25 cellular contexts compared by ENCODE assay signal in genomic region chr7:149097088-149097487, GRCh38. TPM values are rescaled to one million over a fixed set of nuclear protein-coding genes. Genes with fewer than 3 reads are reported as not detected.
DNase-seq lines count a peak whose midpoint lies in the region; ATAC-seq, FAIRE-seq and TF ChIP-seq lines count a peak whose summit lies in the region.
"Had no signal": no experiment of that assay in that cellular context is flagged by ENCODE, and none has a peak within 500 bp of the region (broad histone marks: within the 10 kb centered on the region; RNA-seq: fewer than 3 reads in every experiment).

No MANE protein-coding gene starts in this region.

- H2AK5ac ChIP-seq in mesenchymal stem cell (ENCODE audit: low read length, severe bottlenecking): no peak overlapping the region

- in situ Hi-C loops in HepG2 (cut with HindIII; ENCODE audit: extremely low pct_ligation_motif_present, low pct_unique_long_range_greater_than_20kb) (no loop called here), K562 (cut with MboI) (no loop called here)

- no peak overlapping the region for H3K27ac ChIP-seq in HepG2 (ENCODE audit: extremely low read length, insufficient read depth, low read length)
- no peak overlapping the region for H3K27ac ChIP-seq in right lobe of liver
- no peak overlapping the region for H3K27ac ChIP-seq in K562 (ENCODE audit: extremely low read depth, low read depth, low read length)
- peak overlapping the region; percentile 12 for H3K27ac ChIP-seq in mesenchymal stem cell (ENCODE audit: low read length, poor library complexity, severe bottlenecking)
- H3K27ac ChIP-seq: left lung, prostate gland, WERI-Rb-1 had no signal

- intact Hi-C loops in HepG2 (cut with micrococcal nuclease; ENCODE audit: unreplicated experiment): no loop called here
- intact Hi-C loops in right lobe of liver (cut with DNase I): loop anchor here in 1 of 2 donors (10.0 kb wide), 1 partner anchor 92 kb away; no protein-coding TSS in a partner anchor
- intact Hi-C loops in K562 (cut with micrococcal nuclease): loop anchor here (10.0 kb wide), 1 partner anchor 292 kb away; no protein-coding TSS in a partner anchor

- H3K9me3 ChIP-seq in HepG2 (ENCODE audit: low read length) (no peaks in the 10 kb centered on the region), right lobe of liver (no peaks in the 10 kb centered on the region), K562 (replicated peaks; ENCODE audit: control insufficient read depth, insufficient read depth, low read depth, low read length) (no peaks in the 10 kb centered on the region), mesenchymal stem cell (ENCODE audit: control insufficient read depth, low read length) (no peaks in the 10 kb centered on the region)
- H3K9me3 ChIP-seq: HAP-1, left lung, mucosa of descending colon, prostate gland had no signal

- POLR2A ChIA-PET in HepG2 (lab: Yijun Ruan, JAX) (interaction anchor here (1.1 to 1.4 kb wide), 2 partner anchors 9 to 28 kb away, joined by 3 to 4 read pairs; no protein-coding TSS in a partner anchor), K562 (lab: Yijun Ruan, JAX) (interaction anchor here (0.6 to 1.3 kb wide), 2 partner anchors 13 to 50 kb away, joined by 3 to 4 read pairs; partner anchors contain the start of gene ZNF398)

- no peaks in the 10 kb centered on the region for H4K20me1 ChIP-seq in HepG2 (ENCODE audit: insufficient read depth, low read length)
- H4K20me1 ChIP-seq in K562 (replicated peaks; ENCODE audit: control insufficient read depth, insufficient read depth, low read length): no peaks in the 10 kb centered on the region

- peaks cover 15% of the 10 kb centered on the region; the same call in 1 of the 2 replicates for H3K4me1 ChIP-seq in HepG2 (ENCODE audit: insufficient read depth, low read length)
- no peaks in the 10 kb centered on the region for H3K4me1 ChIP-seq in right lobe of liver
- H3K4me1 ChIP-seq in K562 (replicated peaks in 1 of 2; ENCODE audit: control insufficient read depth in 2 of 2, insufficient read depth in 2 of 2, low read length in 2 of 2): peaks cover 4 to 7% of the 10 kb centered on the region in 2 experiments; a peak in 4 of 5 replicates
- no peaks in the 10 kb centered on the region for H3K4me1 ChIP-seq in mesenchymal stem cell (ENCODE audit: control insufficient read depth, insufficient read depth, low read depth, low read length)
- H3K4me1 ChIP-seq: HAP-1, prostate gland had no signal

- H3K4me3 ChIP-seq in HepG2 (replicated peaks in 1 of 3; ENCODE audit: insufficient read depth in 1 of 3, low read depth in 2 of 3, low read length in 3 of 3) (no peak overlapping the region), right lobe of liver (no peak overlapping the region), K562 (no peak overlapping the region), mesenchymal stem cell (ENCODE audit: insufficient read depth in 1 of 2, low read depth in 1 of 2, low read length in 2 of 2) (no peak overlapping the region)
- H3K4me3 ChIP-seq: HAP-1, left lung, mucosa of descending colon, prostate gland had no signal

- TF ChIP-seq CTCF in HepG2 (CRISPR knock-in tag; IDR thresholded peaks at IDR 0.05): no peak
- no peak for TF ChIP-seq CTCF in right lobe of liver (IDR thresholded peaks at IDR 0.05)
- TF ChIP-seq CTCF in K562 (IDR thresholded peaks at IDR 0.05 in 2 of 3, conservative IDR thresholded peaks at IDR 0.05 in 1 of 3; ENCODE audit: insufficient read depth in 2 of 3, low read depth in 1 of 3, low read length in 3 of 3): no peak

- H2BK12ac ChIP-seq in mesenchymal stem cell (ENCODE audit: low read length in 2 of 2): no peak overlapping the region

- TF ChIP-seq POLR2A in HepG2 (IDR thresholded peaks at IDR 0.05; ENCODE audit: insufficient read depth in 1 of 2, low read depth in 2 of 2, low read length in 2 of 2): no peak
- no peak for TF ChIP-seq POLR2A in right lobe of liver (IDR thresholded peaks at IDR 0.05)
- no peak for TF ChIP-seq POLR2A in K562 (conservative IDR thresholded peaks at IDR 0.05)

- H2BK15ac ChIP-seq in mesenchymal stem cell (ENCODE audit: low read depth, poor library complexity, severe bottlenecking): no peak overlapping the region

- ATAC-seq in HepG2 (peak; percentile 56), right lobe of liver (no peak), K562 (peak; percentile 9; the same call in 1 of the 3 replicates), GM19023 (IDR thresholded peaks at IDR 0.05; ENCODE audit: unreplicated experiment) (no peak), GM19452 (IDR thresholded peaks at IDR 0.05; ENCODE audit: unreplicated experiment) (no peak)
- ATAC-seq: left lung, mucosa of descending colon had no signal

- TF ChIP-seq EP300 in HepG2 (IDR thresholded peaks at IDR 0.05; ENCODE audit: low read depth in 2 of 2, low read length in 2 of 2) (no peak), HepG2 (CRISPR knock-in tag; IDR thresholded peaks at IDR 0.05; ENCODE audit: borderline replicate concordance) (no peak), K562 (IDR thresholded peaks at IDR 0.05; ENCODE audit: low read length) (no peak)

- 0 out of 5 replicates have a peak, but pooled peaks cover 0 to 5% of the 10 kb centered on the region in 2 experiments for H3K27me3 ChIP-seq in HepG2 (ENCODE audit: control insufficient read depth in 1 of 2, insufficient read depth in 2 of 2, low read length in 2 of 2)
- no peaks in the 10 kb centered on the region for H3K27me3 ChIP-seq in right lobe of liver
- H3K27me3 ChIP-seq in K562 (ENCODE audit: control insufficient read depth in 2 of 2, insufficient read depth in 2 of 2, low read length in 2 of 2): peaks cover 11% of the 10 kb centered on the region in 2 experiments; a peak in 3 of 5 replicates
- no peaks in the 10 kb centered on the region for H3K27me3 ChIP-seq in mesenchymal stem cell (ENCODE audit: control insufficient read depth in 1 of 2, insufficient read depth in 1 of 2, low read length in 2 of 2)
- H3K27me3 ChIP-seq: left lung had no signal

- H3K79me1 ChIP-seq in mesenchymal stem cell (replicated peaks; ENCODE audit: low read length, poor library complexity, severe bottlenecking): no peaks in the 10 kb centered on the region

- H3K9ac ChIP-seq in HepG2 (ENCODE audit: insufficient read depth, low read depth, low read length): no peak overlapping the region
- no peak overlapping the region for H3K9ac ChIP-seq in K562 (ENCODE audit: insufficient read depth in 1 of 2, low read depth in 2 of 2, low read length in 2 of 2)
- no peak overlapping the region for H3K9ac ChIP-seq in mesenchymal stem cell (ENCODE audit: low read length)

- no peak overlapping the region for H3K14ac ChIP-seq in mesenchymal stem cell (ENCODE audit: low read length in 2 of 2)

- H3K4me2 ChIP-seq in HepG2 (ENCODE audit: low read depth, low read length): no peak overlapping the region
- no peak overlapping the region for H3K4me2 ChIP-seq in K562 (ENCODE audit: insufficient read depth, low read length)
- H3K4me2 ChIP-seq in mesenchymal stem cell (ENCODE audit: low read length, poor library complexity, severe bottlenecking): no peak overlapping the region

- no peak for DNase-seq in HepG2 (ENCODE audit: low spot score)
- DNase-seq in right lobe of liver: no peak
- DNase-seq in K562 (ENCODE audit: extremely low read depth in 1 of 4, low spot score in 3 of 4): no peak
- DNase-seq in mesenchymal stem cell: no peak
- DNase-seq in DMS 273 (lab: John Stamatoyannopoulos, UW; ENCODE audit: unreplicated experiment): no peak
- DNase-seq in SW 1271 (lab: John Stamatoyannopoulos, UW): no peak
- DNase-seq: activated CD4-positive, alpha-beta T cell treated with anti-CD3 and anti-CD28 coated beads, Interleukin-2, amount 50 U/mL, for 4 hours; activated CD8-positive, alpha-beta memory T cell treated with anti-CD3 and anti-CD28 coated beads, Interleukin-2, amount 50 U/mL, for 48 hours; DMS79; KBM-7; left lung; MM.1S; mucosa of descending colon; NCI-H1436 treated with DMSO at 0.1 percent for 48 hours; NCI-H526; small intestine; stimulated activated CD4-positive, alpha-beta T cell treated with anti-CD3 and anti-CD28 coated beads, Interleukin-4, amount 100 ng/mL, for 1 hour; stimulated activated naive CD4-positive, alpha-beta T cell; WERI-Rb-1 had no signal

- no peak overlapping the region for H3K18ac ChIP-seq in mesenchymal stem cell (ENCODE audit: low read depth in 1 of 2, low read length in 2 of 2)

- 48% methylated on average over 4 of the region's 4 CpGs for WGBS in HepG2 (ENCODE audit: low lambda C conversion rate)
- 55% methylated on average over 2 of the region's 4 CpGs for WGBS in right lobe of liver (ENCODE audit: insufficient coverage, low coverage, low lambda C conversion rate, missing lambda C conversion rate)
- WGBS in K562 (ENCODE audit: insufficient coverage, low coverage, missing lambda C conversion rate): 25% methylated on average over 4 of the region's 4 CpGs
- 70% methylated on average over 4 of the region's 4 CpGs for WGBS in mesenchymal stem cell

- no peak overlapping the region for H3K4ac ChIP-seq in mesenchymal stem cell (ENCODE audit: low read depth in 1 of 2, low read length in 2 of 2)

- no peak overlapping the region for H4K8ac ChIP-seq in mesenchymal stem cell (ENCODE audit: low read length)

- BruUV-seq in HepG2 (replicated peaks; lab: Mats Ljungman, UMichigan) (no TSS peak), K562 (replicated peaks; lab: Mats Ljungman, UMichigan) (no TSS peak)

- H3K79me2 ChIP-seq in HepG2 (ENCODE audit: insufficient read depth, low read length): no peaks in the 10 kb centered on the region
- H3K79me2 ChIP-seq in K562 (ENCODE audit: control insufficient read depth, insufficient read depth, low read length): no peaks in the 10 kb centered on the region

- no peak overlapping the region for H4K91ac ChIP-seq in mesenchymal stem cell (ENCODE audit: low read length)

- H3K9me1 ChIP-seq in K562 (ENCODE audit: control insufficient read depth, insufficient read depth, low read length): no peaks in the 10 kb centered on the region

- CTCF ChIA-PET in HepG2 (lab: Yijun Ruan, JAX; ENCODE audit: low intra/inter-chr PET ratio, low total read pairs): no interaction called here
- CTCF ChIA-PET in K562 (lab: Yijun Ruan, JAX; ENCODE audit: low intra/inter-chr PET ratio): interaction anchor here (0.7 kb wide), 1 partner anchor 25 kb away, joined by 4 read pairs; no protein-coding TSS in a partner anchor

- H2BK5ac ChIP-seq in mesenchymal stem cell (ENCODE audit: low read depth, low read length, poor library complexity, severe bottlenecking): no peak overlapping the region

- no peak overlapping the region for H2AFZ ChIP-seq in HepG2 (ENCODE audit: low read length)
- H2AFZ ChIP-seq in K562 (ENCODE audit: low read depth, low read length): 0 out of 2 replicates have a peak overlapping the region, but pooled peaks have one; percentile 51
- no peak overlapping the region for H2AFZ ChIP-seq in mesenchymal stem cell (ENCODE audit: low read depth, low read length)

- H3K36me3 ChIP-seq in HepG2 (replicated peaks in 1 of 2; ENCODE audit: control insufficient read depth in 1 of 2, insufficient read depth in 2 of 2, low read length in 2 of 2) (no peaks in the 10 kb centered on the region), right lobe of liver (no peaks in the 10 kb centered on the region), K562 (ENCODE audit: control insufficient read depth, insufficient read depth, low read length) (no peaks in the 10 kb centered on the region), mesenchymal stem cell (ENCODE audit: control insufficient read depth in 1 of 2, insufficient read depth in 2 of 2, low read depth in 1 of 2, low read length in 2 of 2) (no peaks in the 10 kb centered on the region)
- H3K36me3 ChIP-seq: HAP-1, left lung, prostate gland, WERI-Rb-1 had no signal

- H3K23ac ChIP-seq in mesenchymal stem cell (ENCODE audit: low read length in 2 of 2): no peak overlapping the region

- FAIRE-seq in HepG2 (lab: Jason Lieb, UNC) (no peak), K562 (lab: Jason Lieb, UNC) (no peak)
- FAIRE-seq: GM12892, RCC 7860, small intestine had no signal

- H2BK120ac ChIP-seq in mesenchymal stem cell (ENCODE audit: low read depth, low read length): no peak overlapping the region

- no peak for TF ChIP-seq RAD21 in HepG2 (CRISPR knock-in tag; IDR thresholded peaks at IDR 0.05)
- TF ChIP-seq RAD21 in K562 (CRISPR knock-in tag; conservative IDR thresholded peaks at IDR 0.05 in 1 of 2, IDR thresholded peaks at IDR 0.05 in 1 of 2): no peak

RNA-seq across cellular contexts. Expression of gene ZNF786, which starts 6.6 kb away (rescaled TPM):
- 4.0 and 4.3 TPM in 2 replicates for total RNA-seq in HepG2 (2016; rRNA removed; fragmentation: Illumina TruSeq; extraction: Trizol)
- 0.79 and 0.81 TPM in 2 replicates for total RNA-seq in HepG2 (2016; cell fraction: cytosol; rRNA removed; fragmentation: Illumina TruSeq; extraction: Trizol; ENCODE audit: low read depth)
- 4.0 and 4.4 TPM in 2 replicates for total RNA-seq in HepG2 (2016; cell fraction: insoluble cytoplasmic fraction; rRNA removed; fragmentation: Illumina TruSeq; extraction: Trizol)
- 2.8 and 3.0 TPM in 2 replicates for total RNA-seq in HepG2 (2016; cell fraction: membrane; rRNA removed; fragmentation: Illumina TruSeq; extraction: Trizol)
- 3.2 and 4.4 TPM in 2 replicates for total RNA-seq in HepG2 (2016; cell fraction: nucleus; rRNA removed; fragmentation: Illumina TruSeq; extraction: Trizol)
- polyA plus RNA-seq in HepG2 (2011; rRNA removed): 2.0 and 2.8 TPM in 2 replicates
- 2.0 and 2.2 TPM in 2 replicates for polyA plus RNA-seq in HepG2 (2011; cell fraction: cytosol; rRNA removed)
- polyA plus RNA-seq in HepG2 (2011; cell fraction: nucleus; rRNA removed): 3.3 and 4.5 TPM in 2 replicates
- 2.0 and 2.5 TPM in 2 replicates for polyA plus RNA-seq in HepG2 (2012)
- polyA plus RNA-seq in HepG2 (2016; cell fraction: cytosol; fragmentation: Illumina TruSeq; extraction: Trizol; ENCODE audit: low read depth): 0.37 and 0.44 TPM in 2 replicates
- 4.1 and 4.2 TPM in 2 replicates for polyA plus RNA-seq in HepG2 (2016; cell fraction: insoluble cytoplasmic fraction; fragmentation: Illumina TruSeq; extraction: Trizol; ENCODE audit: low read depth)
- polyA plus RNA-seq in HepG2 (2016; cell fraction: membrane; fragmentation: Illumina TruSeq; extraction: Trizol; ENCODE audit: low read depth): 1.1 and 1.2 TPM in 2 replicates
- polyA plus RNA-seq in HepG2 (2016; cell fraction: nucleus; fragmentation: Illumina TruSeq; extraction: Trizol; ENCODE audit: insufficient read depth, low read depth): 7.1 and 7.5 TPM in 2 replicates
- 5.7 and 7.5 TPM in 2 replicates for polyA minus RNA-seq in HepG2 (2011; rRNA and poly(A)+ RNA removed; ENCODE audit: low replicate concordance)
- polyA minus RNA-seq in HepG2 (2011; cell fraction: cytosol; rRNA and poly(A)+ RNA removed): 2.5 and 2.9 TPM in 2 replicates
- polyA minus RNA-seq in HepG2 (2011; cell fraction: nucleus; rRNA and poly(A)+ RNA removed): 4.9 and 6.2 TPM in 2 replicates
- total RNA-seq in right lobe of liver: 1 to 10 TPM; 2.0 to 2.7 (median 2.4) TPM
- 6.3 and 10.7 TPM in 2 replicates for total RNA-seq in K562 (2011; cell fraction: chromatin; rRNA removed; ENCODE audit: low replicate concordance)
- total RNA-seq in K562 (2011; cell fraction: nucleolus; rRNA removed): 6.3 and 9.2 TPM in 2 replicates
- total RNA-seq in K562 (2011; cell fraction: nucleoplasm; rRNA removed): 4.2 and 5.9 TPM in 2 replicates
- total RNA-seq in K562 (2014; rRNA removed): 5.4 and 5.6 TPM in 2 replicates
- 1.8 and 2.2 TPM in 2 replicates for total RNA-seq in K562 (2014; rRNA removed; fragmentation: Illumina TruSeq; extraction: Trizol)
- total RNA-seq in K562 (2015; rRNA removed; fragmentation: Illumina TruSeq; extraction: Trizol): 3.6 and 3.9 TPM in 2 replicates
- 4.0 and 4.6 TPM in 2 replicates for total RNA-seq in K562 (2021)
- polyA plus RNA-seq in K562 (2011; rRNA removed): 2.6 and 3.0 TPM in 2 replicates
- 2.4 and 5.0 TPM in 2 replicates for polyA plus RNA-seq in K562 (2011; cell fraction: cytosol; rRNA removed)
- 2.1 and 4.0 TPM in 2 replicates for polyA plus RNA-seq in K562 (2011; cell fraction: nucleus; rRNA removed)
- 2.8 TPM in 2 replicates for polyA plus RNA-seq in K562 (2012)
- polyA plus RNA-seq in K562 (2014; fragmentation: Illumina TruSeq; extraction: Trizol): 2.3 and 2.9 TPM in 2 replicates
- polyA plus RNA-seq in K562 (2014; fragmentation: Nextera tagmentation; extraction: Ambion mirVana): under 1 TPM; 0.31 to 0.49 TPM
- polyA plus RNA-seq in K562 (2014; rRNA removed): 3.1 and 3.2 TPM in 2 replicates
- polyA minus RNA-seq in K562 (2011; rRNA and poly(A)+ RNA removed): 4.5 and 5.3 TPM in 2 replicates
- polyA minus RNA-seq in K562 (2011; cell fraction: cytosol; rRNA and poly(A)+ RNA removed): 4.0 and 4.7 TPM in 2 replicates
- polyA minus RNA-seq in K562 (2011; cell fraction: nucleus; rRNA and poly(A)+ RNA removed): 4.2 and 5.1 TPM in 2 replicates
- polyA plus RNA-seq in mesenchymal stem cell (2013, experiment 1 of 2): 3.4 TPM
- polyA plus RNA-seq in mesenchymal stem cell (2013, experiment 2 of 2): 3.3 TPM

RNA-seq across cellular contexts. Expression of gene ZNF425, which starts 29.0 kb away (rescaled TPM):
- total RNA-seq in HepG2 (2016; rRNA removed; fragmentation: Illumina TruSeq; extraction: Trizol) (0.97 and 1.1 TPM in 2 replicates), right lobe of liver (1 to 10 TPM in 1 of 6 experiments, under 1 TPM in 5; 0.06 to 1.4 (median 0.44) TPM), K562 (2014; rRNA removed) (0.37 and 0.59 TPM in 2 replicates), K562 (2014; rRNA removed; fragmentation: Illumina TruSeq; extraction: Trizol) (0.36 and 0.48 TPM in 2 replicates), K562 (2015; rRNA removed; fragmentation: Illumina TruSeq; extraction: Trizol) (0.80 and 0.87 TPM in 2 replicates), K562 (2021) (0.49 and 0.66 TPM in 2 replicates)
- total RNA-seq in HepG2 (2016; cell fraction: cytosol; rRNA removed; fragmentation: Illumina TruSeq; extraction: Trizol; ENCODE audit: low read depth): 0.09 and 0.61 TPM in 2 replicates
- total RNA-seq in HepG2 (2016; cell fraction: insoluble cytoplasmic fraction; rRNA removed; fragmentation: Illumina TruSeq; extraction: Trizol): 0.82 and 1.1 TPM in 2 replicates
- 0.24 and 0.49 TPM in 2 replicates for total RNA-seq in HepG2 (2016; cell fraction: membrane; rRNA removed; fragmentation: Illumina TruSeq; extraction: Trizol)
- total RNA-seq in HepG2 (2016; cell fraction: nucleus; rRNA removed; fragmentation: Illumina TruSeq; extraction: Trizol): 0.43 and 0.53 TPM in 2 replicates
- polyA plus RNA-seq in HepG2 (2011; rRNA removed) (0.51 and 0.55 TPM in 2 replicates), K562 (2011; rRNA removed) (0.54 and 0.79 TPM in 2 replicates), K562 (2014; fragmentation: Illumina TruSeq; extraction: Trizol) (0.36 and 0.83 TPM in 2 replicates), K562 (2014; fragmentation: Nextera tagmentation; extraction: Ambion mirVana) (under 1 TPM; 0.03 to 0.31 TPM), K562 (2014; rRNA removed) (0.65 and 0.89 TPM in 2 replicates)
- 0.51 and 0.69 TPM in 2 replicates for polyA plus RNA-seq in HepG2 (2011; cell fraction: cytosol; rRNA removed)
- 0.42 and 0.66 TPM in 2 replicates for polyA plus RNA-seq in HepG2 (2011; cell fraction: nucleus; rRNA removed)
- polyA plus RNA-seq in HepG2 (2012): 0.97 and 1.6 TPM in 2 replicates
- polyA plus RNA-seq in HepG2 (2016; cell fraction: cytosol; fragmentation: Illumina TruSeq; extraction: Trizol; ENCODE audit: low read depth): 0.28 TPM in 1 of 2 replicates, not detected in the other
- 0.74 and 1.1 TPM in 2 replicates for polyA plus RNA-seq in HepG2 (2016; cell fraction: insoluble cytoplasmic fraction; fragmentation: Illumina TruSeq; extraction: Trizol; ENCODE audit: low read depth)
- 0.17 and 0.31 TPM in 2 replicates for polyA plus RNA-seq in HepG2 (2016; cell fraction: membrane; fragmentation: Illumina TruSeq; extraction: Trizol; ENCODE audit: low read depth)
- polyA plus RNA-seq in HepG2 (2016; cell fraction: nucleus; fragmentation: Illumina TruSeq; extraction: Trizol; ENCODE audit: insufficient read depth, low read depth): 0.93 and 1.4 TPM in 2 replicates
- 0.16 and 1.4 TPM in 2 replicates for polyA minus RNA-seq in HepG2 (2011; rRNA and poly(A)+ RNA removed; ENCODE audit: low replicate concordance)
- 0.62 and 1.7 TPM in 2 replicates for polyA minus RNA-seq in HepG2 (2011; cell fraction: cytosol; rRNA and poly(A)+ RNA removed)
- 0.77 and 1.2 TPM in 2 replicates for polyA minus RNA-seq in HepG2 (2011; cell fraction: nucleus; rRNA and poly(A)+ RNA removed)
- total RNA-seq in K562 (2011; cell fraction: chromatin; rRNA removed; ENCODE audit: low replicate concordance): 0.62 and 1.0 TPM in 2 replicates
- total RNA-seq in K562 (2011; cell fraction: nucleolus; rRNA removed): 0.50 and 0.66 TPM in 2 replicates
- total RNA-seq in K562 (2011; cell fraction: nucleoplasm; rRNA removed): 0.66 TPM in 1 of 2 replicates, not detected in the other
- polyA plus RNA-seq in K562 (2011; cell fraction: cytosol; rRNA removed): 0.57 and 0.91 TPM in 2 replicates
- polyA plus RNA-seq in K562 (2011; cell fraction: nucleus; rRNA removed): 0.20 and 0.22 TPM in 2 replicates
- polyA plus RNA-seq in K562 (2012): 0.57 and 0.79 TPM in 2 replicates
- polyA minus RNA-seq in K562 (2011; rRNA and poly(A)+ RNA removed): 0.49 and 1.3 TPM in 2 replicates
- 1.5 TPM in 1 of 2 replicates, not detected in the other for polyA minus RNA-seq in K562 (2011; cell fraction: cytosol; rRNA and poly(A)+ RNA removed)
- polyA minus RNA-seq in K562 (2011; cell fraction: nucleus; rRNA and poly(A)+ RNA removed): 0.56 and 0.94 TPM in 2 replicates
- polyA plus RNA-seq in mesenchymal stem cell (2013, experiment 1 of 2): 2.2 TPM
- 2.2 TPM for polyA plus RNA-seq in mesenchymal stem cell (2013, experiment 2 of 2)

RNA-seq across cellular contexts. Expression of gene ZNF398, which starts 50.2 kb away (rescaled TPM):
- total RNA-seq in HepG2 (2016; rRNA removed; fragmentation: Illumina TruSeq; extraction: Trizol) (8.9 and 10.4 TPM in 2 replicates), right lobe of liver (1 to 10 TPM; 5.3 to 7.9 (median 6.2) TPM), K562 (2014; rRNA removed) (10.4 and 15.0 TPM in 2 replicates), K562 (2014; rRNA removed; fragmentation: Illumina TruSeq; extraction: Trizol) (10.8 and 12.3 TPM in 2 replicates), K562 (2015; rRNA removed; fragmentation: Illumina TruSeq; extraction: Trizol) (14.3 and 14.7 TPM in 2 replicates), K562 (2021) (17.1 and 18.6 TPM in 2 replicates)
- 14.2 and 15.4 TPM in 2 replicates for total RNA-seq in HepG2 (2016; cell fraction: cytosol; rRNA removed; fragmentation: Illumina TruSeq; extraction: Trizol; ENCODE audit: low read depth)
- total RNA-seq in HepG2 (2016; cell fraction: insoluble cytoplasmic fraction; rRNA removed; fragmentation: Illumina TruSeq; extraction: Trizol): 8.5 and 9.2 TPM in 2 replicates
- 6.4 and 7.2 TPM in 2 replicates for total RNA-seq in HepG2 (2016; cell fraction: membrane; rRNA removed; fragmentation: Illumina TruSeq; extraction: Trizol)
- 10.8 and 11.7 TPM in 2 replicates for total RNA-seq in HepG2 (2016; cell fraction: nucleus; rRNA removed; fragmentation: Illumina TruSeq; extraction: Trizol)
- polyA plus RNA-seq in HepG2 (2011; rRNA removed) (3.0 and 3.4 TPM in 2 replicates), K562 (2011; rRNA removed) (8.2 and 14.7 TPM in 2 replicates), K562 (2014; fragmentation: Illumina TruSeq; extraction: Trizol) (10.8 and 10.9 TPM in 2 replicates), K562 (2014; fragmentation: Nextera tagmentation; extraction: Ambion mirVana) (1 to 10 TPM; 4.0 to 4.4 TPM), K562 (2014; rRNA removed) (8.2 and 8.8 TPM in 2 replicates)
- 1.4 and 1.9 TPM in 2 replicates for polyA plus RNA-seq in HepG2 (2011; cell fraction: cytosol; rRNA removed)
- 5.8 and 7.1 TPM in 2 replicates for polyA plus RNA-seq in HepG2 (2011; cell fraction: nucleus; rRNA removed)
- 3.2 and 3.4 TPM in 2 replicates for polyA plus RNA-seq in HepG2 (2012)
- 0.38 and 0.57 TPM in 2 replicates for polyA plus RNA-seq in HepG2 (2016; cell fraction: cytosol; fragmentation: Illumina TruSeq; extraction: Trizol; ENCODE audit: low read depth)
- 5.1 and 6.1 TPM in 2 replicates for polyA plus RNA-seq in HepG2 (2016; cell fraction: insoluble cytoplasmic fraction; fragmentation: Illumina TruSeq; extraction: Trizol; ENCODE audit: low read depth)
- 1.7 and 1.9 TPM in 2 replicates for polyA plus RNA-seq in HepG2 (2016; cell fraction: membrane; fragmentation: Illumina TruSeq; extraction: Trizol; ENCODE audit: low read depth)
- polyA plus RNA-seq in HepG2 (2016; cell fraction: nucleus; fragmentation: Illumina TruSeq; extraction: Trizol; ENCODE audit: insufficient read depth, low read depth): 7.1 and 7.4 TPM in 2 replicates
- polyA minus RNA-seq in HepG2 (2011; rRNA and poly(A)+ RNA removed; ENCODE audit: low replicate concordance): 23.8 and 53.0 TPM in 2 replicates
- 4.0 and 5.1 TPM in 2 replicates for polyA minus RNA-seq in HepG2 (2011; cell fraction: cytosol; rRNA and poly(A)+ RNA removed)
- polyA minus RNA-seq in HepG2 (2011; cell fraction: nucleus; rRNA and poly(A)+ RNA removed): 17.5 and 21.4 TPM in 2 replicates
- total RNA-seq in K562 (2011; cell fraction: chromatin; rRNA removed; ENCODE audit: low replicate concordance): 26.1 and 33.2 TPM in 2 replicates
- 19.9 and 24.3 TPM in 2 replicates for total RNA-seq in K562 (2011; cell fraction: nucleolus; rRNA removed)
- 23.0 and 28.4 TPM in 2 replicates for total RNA-seq in K562 (2011; cell fraction: nucleoplasm; rRNA removed)
- polyA plus RNA-seq in K562 (2011; cell fraction: cytosol; rRNA removed): 11.3 and 15.9 TPM in 2 replicates
- polyA plus RNA-seq in K562 (2011; cell fraction: nucleus; rRNA removed): 16.7 and 19.8 TPM in 2 replicates
- polyA plus RNA-seq in K562 (2012): 9.9 and 10.0 TPM in 2 replicates
- 19.2 and 27.6 TPM in 2 replicates for polyA minus RNA-seq in K562 (2011; rRNA and poly(A)+ RNA removed)
- 13.0 and 15.8 TPM in 2 replicates for polyA minus RNA-seq in K562 (2011; cell fraction: cytosol; rRNA and poly(A)+ RNA removed)
- polyA minus RNA-seq in K562 (2011; cell fraction: nucleus; rRNA and poly(A)+ RNA removed): 17.2 and 25.7 TPM in 2 replicates
- polyA plus RNA-seq in mesenchymal stem cell (2013, experiment 1 of 2): 7.4 TPM
- 7.0 TPM for polyA plus RNA-seq in mesenchymal stem cell (2013, experiment 2 of 2)

Comparison
In these comparisons a context has a peak if more than half of its experiments do, and no peak if none do; other contexts are left out.
1. ATAC-seq: peak in HepG2 (single experiment) and K562 (single experiment); none in right lobe of liver (0 of 4), GM19023 (single experiment) and GM19452 (single experiment).